22 cellular contexts compared by ENCODE assay signal in the genomic region with DNA sequence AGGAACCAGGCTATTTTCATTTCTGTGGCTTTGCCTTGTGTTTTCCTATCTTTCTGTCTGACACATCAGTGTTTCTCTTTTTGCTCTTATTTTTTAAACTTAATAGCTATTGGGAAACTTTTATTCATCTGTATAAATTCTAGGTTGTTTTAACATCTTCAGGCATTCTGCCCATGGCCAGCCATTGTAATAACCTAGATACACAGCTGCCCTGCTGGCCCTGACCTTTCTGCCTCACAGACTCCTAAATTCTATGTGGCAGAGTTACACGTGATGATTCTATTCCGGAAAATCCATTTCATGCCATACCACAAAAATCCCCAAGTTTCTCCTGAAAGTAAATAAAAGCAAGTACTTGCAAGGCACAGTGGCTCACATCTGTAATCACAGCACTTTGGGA.
"Had no signal": no experiment of that assay in that cellular context is flagged by ENCODE, and none has a peak within 500 bp of the region (broad histone marks: within the 10 kb centered on the region; RNA-seq: fewer than 3 reads in every experiment).

No MANE protein-coding gene starts in this region.

- H3K4me1 ChIP-seq: Peyer's patch had no signal

- H3K27ac Mint-ChIP-seq: activated CD8-positive, alpha-beta T cell treated with anti-CD3 and anti-CD28 coated beads for 36 hours; activated naive CD4-positive, alpha-beta T cell treated with anti-CD3 and anti-CD28 coated beads, Interleukin-2, amount 10 ng/mL, durations not matched to agents 7 days and 5 days; activated naive CD8-positive, alpha-beta T cell treated with anti-CD3 and anti-CD28 coated beads for 36 hours; activated T-cell treated with anti-CD3 and anti-CD28 coated beads, Interleukin-2, amount 50 U/mL, for 72 hours; activated T-helper 2 cell treated with anti-CD3 and anti-CD28 coated beads, Interferon-gamma antibody, Interleukin-2, Interleukin-4, amounts not matched to agents 10 μg/mL and 5 μg/mL and 100 μg/mL, durations not matched to agents 14 hours and 24 hours and 36 hours; T-helper 1 cell treated with Interleukin-12 subunit alpha and Interleukin-12 subunit beta and Interleukin-4 antibody, amounts not matched to agents 30 μg/mL and 1 μg/mL, for 36 hours had no signal

- ATAC-seq: activated CD4-positive, CD25-positive, alpha-beta regulatory T cell treated with anti-CD3 and anti-CD28 coated beads, Interleukin-2, amount 50 U/mL, for 24 hours; activated CD8-positive, alpha-beta T cell treated with anti-CD3 and anti-CD28 coated beads for 36 hours; activated T-cell treated with anti-CD3 and anti-CD28 coated beads, Interleukin-2, amount 50 U/mL, for 72 hours had no signal

- H3K4me1 Mint-ChIP-seq: activated naive CD4-positive, alpha-beta T cell treated with anti-CD3 and anti-CD28 coated beads, Interleukin-2, amount 10 ng/mL, durations not matched to agents 7 days and 5 days; activated naive CD8-positive, alpha-beta T cell treated with anti-CD3 and anti-CD28 coated beads for 36 hours had no signal

- H3K9me3 Mint-ChIP-seq: activated CD8-positive, alpha-beta T cell treated with anti-CD3 and anti-CD28 coated beads for 36 hours; activated naive CD4-positive, alpha-beta T cell treated with anti-CD3 and anti-CD28 coated beads, Interleukin-2, amount 10 ng/mL, durations not matched to agents 7 days and 5 days; activated naive CD8-positive, alpha-beta T cell treated with anti-CD3 and anti-CD28 coated beads for 36 hours; activated T-cell treated with anti-CD3 and anti-CD28 coated beads, Interleukin-2, amount 50 U/mL, for 72 hours; activated T-helper 2 cell treated with anti-CD3 and anti-CD28 coated beads, Interferon-gamma antibody, Interleukin-2, Interleukin-4, amounts not matched to agents 10 μg/mL and 5 μg/mL and 100 μg/mL, durations not matched to agents 14 hours and 24 hours and 36 hours; T-helper 1 cell treated with Interleukin-12 subunit alpha and Interleukin-12 subunit beta and Interleukin-4 antibody, amounts not matched to agents 30 μg/mL and 1 μg/mL, for 36 hours had no signal

- H3K4me3 Mint-ChIP-seq: activated CD8-positive, alpha-beta T cell treated with anti-CD3 and anti-CD28 coated beads for 36 hours; activated naive CD4-positive, alpha-beta T cell treated with anti-CD3 and anti-CD28 coated beads, Interleukin-2, amount 10 ng/mL, durations not matched to agents 7 days and 5 days; activated naive CD8-positive, alpha-beta T cell treated with anti-CD3 and anti-CD28 coated beads for 36 hours; activated T-cell treated with anti-CD3 and anti-CD28 coated beads, Interleukin-2, amount 50 U/mL, for 72 hours; T-helper 1 cell treated with Interleukin-12 subunit alpha and Interleukin-12 subunit beta and Interleukin-4 antibody, amounts not matched to agents 30 μg/mL and 1 μg/mL, for 36 hours had no signal

- DNase-seq: activated CD4-positive, alpha-beta T cell treated with anti-CD3 and anti-CD28 coated beads for 4 hours; activated CD8-positive, alpha-beta memory T cell treated with anti-CD3 and anti-CD28 coated beads, Interleukin-2, amount 50 U/mL, for 4 hours; activated CD8-positive, alpha-beta T cell treated with anti-CD3 and anti-CD28 coated beads for 36 hours; activated gamma-delta T cell treated with Interleukin-2 at 50 U/mL for 16 hours; activated naive CD4-positive, alpha-beta T cell treated with anti-CD3 and anti-CD28 coated beads, Interleukin-2, amount 10 ng/mL, durations not matched to agents 7 days and 5 days; activated naive CD8-positive, alpha-beta T cell treated with anti-CD3 and anti-CD28 coated beads for 36 hours; activated T-cell treated with anti-CD3 and anti-CD28 coated beads, Interleukin-2, amount 50 U/mL, for 72 hours; anterior cingulate cortex; KG1; MM.1S; NCI-H1105; NCI-H1436; NCI-H1694 treated with DMSO at 0.1 percent for 48 hours; NCI-H2029 treated with DMSO at 0.1 percent for 48 hours; NCI-H345; NCI-H510A treated with DMSO at 0.1 percent for 48 hours; NCI-H69; Peyer's patch; SHP77 had no signal

- H3K4me3 ChIP-seq: Peyer's patch had no signal

- H3K36me3 Mint-ChIP-seq: activated naive CD4-positive, alpha-beta T cell treated with anti-CD3 and anti-CD28 coated beads, Interleukin-2, amount 10 ng/mL, durations not matched to agents 7 days and 5 days; activated naive CD8-positive, alpha-beta T cell treated with anti-CD3 and anti-CD28 coated beads for 36 hours had no signal

- H3K36me3 ChIP-seq: Peyer's patch had no signal

- H3K9me3 ChIP-seq: Peyer's patch had no signal

- H3K27ac ChIP-seq: Peyer's patch had no signal

- H3K27me3 ChIP-seq: Peyer's patch had no signal
